In the genomic region with DNA sequence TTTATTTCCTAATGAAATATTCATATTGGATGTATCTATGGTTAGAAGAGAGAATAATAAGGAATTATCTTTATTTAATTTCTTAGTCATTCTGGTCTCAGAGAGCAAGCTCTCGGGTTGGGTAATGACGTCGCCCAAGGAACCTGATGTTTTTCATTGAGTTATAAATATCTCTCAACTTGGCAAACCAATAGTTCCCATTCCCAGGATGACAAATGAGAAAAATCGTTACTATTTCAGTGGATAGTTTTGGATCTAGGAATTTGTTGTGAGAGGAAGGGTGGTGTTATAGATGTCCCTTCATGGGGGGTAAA, we compare ENCODE assay signal across 22 cellular contexts.
DNase-seq lines count a peak whose midpoint lies in the region; ATAC-seq and TF ChIP-seq lines count a peak whose summit lies in the region.
"Had no signal": no experiment of that assay in that cellular context is flagged by ENCODE, and none has a peak within 500 bp of the region (broad histone marks: within the 10 kb centered on the region; RNA-seq: fewer than 3 reads in every experiment).

No MANE protein-coding gene starts in this region.

- peak; percentile 48 for DNase-seq in EH (ENCODE audit: low read depth)
- DNase-seq in fibroblast of gingiva (ENCODE audit: low read depth): peak; percentile 38
- DNase-seq in sciatic nerve (ENCODE audit: low spot score): no peak
- DNase-seq in Caco-2: no peak
- DNase-seq in H9: no peak
- no peak for DNase-seq in DMS153 treated with DMSO at 0.1 percent for 48 hours (lab: John Stamatoyannopoulos, UW; ENCODE audit: unreplicated experiment)
- DNase-seq in psoas muscle: no peak
- DNase-seq: Calu3; CD4-positive, alpha-beta T cell; DMS53; Karpas-422; NCI-H1417 treated with DMSO at 0.1 percent for 48 hours; NCI-H187 treated with DMSO at 0.1 percent for 48 hours; NCI-H345; NCI-H526; PC-3; RPMI8226; SIG-M5 had no signal

- H2AK5ac ChIP-seq in H9 (ENCODE audit: insufficient read length, low read length): no peak overlapping the region

- no peak overlapping the region for H3K56ac ChIP-seq in H9 (ENCODE audit: insufficient read length, low read depth, low read length)

- H3K14ac ChIP-seq in H9 (ENCODE audit: insufficient read depth, low read length): no peak overlapping the region

- no peak overlapping the region for H2AFZ ChIP-seq in H9 (ENCODE audit: low read length)

- no peak overlapping the region for H2BK12ac ChIP-seq in H9 (ENCODE audit: insufficient read length, low read depth, low read length)

- no peak overlapping the region for H3K27ac ChIP-seq in H9 (ENCODE audit: insufficient read length, low read depth, low read length)
- no peak overlapping the region for H3K27ac ChIP-seq in psoas muscle
- H3K27ac ChIP-seq: HL-60 had no signal

- no peaks in the 10 kb centered on the region for H3K79me2 ChIP-seq in H9 (ENCODE audit: insufficient read depth, low read length)

- no peaks in the 10 kb centered on the region for H3K27me3 ChIP-seq in Caco-2 (replicated peaks; ENCODE audit: control insufficient read depth, insufficient read depth, low read length)
- no peaks in the 10 kb centered on the region for H3K27me3 ChIP-seq in H9 (ENCODE audit: insufficient read depth, low read length)
- H3K27me3 ChIP-seq in psoas muscle (ENCODE audit: insufficient read depth in 3 of 3, low read length in 2 of 3): no peaks in the 10 kb centered on the region

- H3K4me1 ChIP-seq in Caco-2 (no peaks in the 10 kb centered on the region), H9 (ENCODE audit: insufficient read depth, low read length) (peaks cover 3% of the 10 kb centered on the region; the same call in 1 of the 2 replicates), psoas muscle (no peaks in the 10 kb centered on the region)

- no peak overlapping the region for H4K8ac ChIP-seq in H9 (replicated peaks; ENCODE audit: insufficient read length, low read depth, low read length)

- no peak overlapping the region for H2BK120ac ChIP-seq in H9 (ENCODE audit: low read depth, low read length, poor library complexity, severe bottlenecking)

- BruUV-seq in Caco-2 (replicated peaks; lab: Mats Ljungman, UMichigan): no TSS peak

- H3K4me3 Mint-ChIP-seq in Caco-2 (ENCODE audit: unreplicated experiment) (no peak overlapping the region), H9 (no peak overlapping the region)
- H3K4me3 Mint-ChIP-seq: CD4-positive, alpha-beta T cell; IgD-negative memory B cell had no signal

- no peaks in the 10 kb centered on the region for H3K9me3 ChIP-seq in Caco-2
- no peaks in the 10 kb centered on the region for H3K9me3 ChIP-seq in H9 (ENCODE audit: control insufficient read depth, low read depth, low read length)
- H3K9me3 ChIP-seq in psoas muscle: no peaks in the 10 kb centered on the region
- H3K9me3 ChIP-seq: HAP-1 had no signal

- no peaks in the 10 kb centered on the region for H3K4me1 Mint-ChIP-seq in Caco-2 (ENCODE audit: low read depth, unreplicated experiment)
- peaks cover 34 to 40% of the 10 kb centered on the region in 2 experiments for H3K4me1 Mint-ChIP-seq in H9

- no peak overlapping the region for H2BK15ac ChIP-seq in H9 (ENCODE audit: low read depth, low read length)

- POLR2A ChIA-PET in Caco-2 (lab: Charles Lee): no interaction called here

- no peak overlapping the region for H3K23ac ChIP-seq in H9 (ENCODE audit: insufficient read length, low read depth, low read length)

- peak; percentile 59 for ATAC-seq in SK-N-SH treated with all-trans-retinoic acid at 6 μM for 48 hours
- peak; percentile 33 for ATAC-seq in sciatic nerve
- ATAC-seq in psoas muscle: no peak
- ATAC-seq: PC-3 had no signal

- no peaks in the 10 kb centered on the region for H4K20me1 ChIP-seq in H9 (ENCODE audit: control insufficient read depth, insufficient read depth, insufficient read length)

- peaks cover 17% of the 10 kb centered on the region for H3K9me3 Mint-ChIP-seq in Caco-2 (ENCODE audit: unreplicated experiment)
- 0 out of 5 replicates have a peak, but pooled peaks cover 0 to 2% of the 10 kb centered on the region in 2 experiments for H3K9me3 Mint-ChIP-seq in H9

- H3K36me3 ChIP-seq in Caco-2 (ENCODE audit: control insufficient read depth, insufficient read depth, low read length): no peaks in the 10 kb centered on the region
- no peaks in the 10 kb centered on the region for H3K36me3 ChIP-seq in psoas muscle (ENCODE audit: insufficient read depth in 1 of 2, low read depth in 1 of 2)
- H3K36me3 ChIP-seq: HAP-1 had no signal

- no peak overlapping the region for H3K4ac ChIP-seq in H9 (ENCODE audit: low read depth, low read length)

- H3K18ac ChIP-seq in H9 (ENCODE audit: insufficient read length, low read depth, low read length): no peak overlapping the region

- H2BK5ac ChIP-seq in H9 (ENCODE audit: insufficient read length, low read length): no peak overlapping the region

- no peak overlapping the region for H2BK20ac ChIP-seq in H9 (ENCODE audit: low read depth, low read length, poor library complexity, severe bottlenecking)

- no peak overlapping the region for H3K9ac ChIP-seq in H9 (ENCODE audit: extremely low read depth, insufficient read length, low read length)

- no CpG with 5 or more reads among the region's 4 CpGs for WGBS in H9 (ENCODE audit: extremely low coverage, insufficient read length, low lambda C conversion rate)
- WGBS in psoas muscle, 3 donors: 46 to 59% (median 57%) methylated on average over 4 of the region's 4 CpGs

- intact Hi-C loops in sciatic nerve (cut with DNase I): no loop called here
- intact Hi-C loops in Caco-2 (cut with micrococcal nuclease; ENCODE audit: unreplicated experiment): no loop called here
- intact Hi-C loops in psoas muscle (cut with DNase I): no loop called here

- H3K27me3 Mint-ChIP-seq in Caco-2 (ENCODE audit: insufficient read depth, unreplicated experiment): no peaks in the 10 kb centered on the region
- no peaks in the 10 kb centered on the region for H3K27me3 Mint-ChIP-seq in H9 (ENCODE audit: low read depth)

- H3K4me2 ChIP-seq in H9 (ENCODE audit: insufficient read depth, insufficient read length, low read length): no peak overlapping the region

- no peaks in the 10 kb centered on the region for H3K23me2 ChIP-seq in H9 (ENCODE audit: insufficient read length, low read depth, low read length, poor library complexity, severe bottlenecking)

- H3K36me3 Mint-ChIP-seq in Caco-2 (ENCODE audit: insufficient read depth, unreplicated experiment): no peaks in the 10 kb centered on the region
- H3K36me3 Mint-ChIP-seq in H9 (ENCODE audit: insufficient read depth in 1 of 3, low read depth in 3 of 3): no peaks in the 10 kb centered on the region
- H3K36me3 Mint-ChIP-seq: IgD-negative memory B cell had no signal

- no peaks in the 10 kb centered on the region for H3K79me1 ChIP-seq in H9 (ENCODE audit: insufficient read depth, low read depth, low read length, poor library complexity, severe bottlenecking)

- H3K27ac Mint-ChIP-seq in Caco-2 (ENCODE audit: unreplicated experiment) (no peak overlapping the region), H9 (no peak overlapping the region)
- H3K27ac Mint-ChIP-seq: CD4-positive, alpha-beta T cell; IgD-negative memory B cell had no signal

- H4K91ac ChIP-seq in H9 (ENCODE audit: insufficient read length, low read depth, low read length): no peak overlapping the region

- H4K5ac ChIP-seq in H9 (ENCODE audit: insufficient read length, low read depth, low read length): no peak overlapping the region

- no peak overlapping the region for H3T11ph ChIP-seq in H9 (ENCODE audit: low read length)

- CTCF ChIA-PET in Caco-2 (lab: Charles Lee): no interaction called here

- H3K4me3 ChIP-seq in Caco-2 (ENCODE audit: low read depth, low read length): no peak overlapping the region
- no peak overlapping the region for H3K4me3 ChIP-seq in psoas muscle
- H3K4me3 ChIP-seq: HAP-1 had no signal

- TF ChIP-seq CTCF in Caco-2 (IDR thresholded peaks at IDR 0.05; ENCODE audit: insufficient read depth in 1 of 2, low read depth in 1 of 2, low read length in 1 of 2, severe bottlenecking in 1 of 2, unreplicated experiment in 1 of 2): no peak
- TF ChIP-seq CTCF in H9 (conservative IDR thresholded peaks at IDR 0.05): no peak
- TF ChIP-seq CTCF in psoas muscle (IDR thresholded peaks at IDR 0.05): no peak

TF ChIP-seq in SK-N-SH treated with all-trans-retinoic acid at 6 μM for 48 hours, 23 proteins besides CTCF, POLR2A, EP300 and RAD21 (continues in another document):
- TF ChIP-seq BACH2 (CRISPR knock-in tag; IDR thresholded peaks at IDR 0.05; ENCODE audit: borderline replicate concordance): no peak
- no peak for TF ChIP-seq ZC3H10 (CRISPR knock-in tag; IDR thresholded peaks at IDR 0.05)
- TF ChIP-seq, protein P1, sequence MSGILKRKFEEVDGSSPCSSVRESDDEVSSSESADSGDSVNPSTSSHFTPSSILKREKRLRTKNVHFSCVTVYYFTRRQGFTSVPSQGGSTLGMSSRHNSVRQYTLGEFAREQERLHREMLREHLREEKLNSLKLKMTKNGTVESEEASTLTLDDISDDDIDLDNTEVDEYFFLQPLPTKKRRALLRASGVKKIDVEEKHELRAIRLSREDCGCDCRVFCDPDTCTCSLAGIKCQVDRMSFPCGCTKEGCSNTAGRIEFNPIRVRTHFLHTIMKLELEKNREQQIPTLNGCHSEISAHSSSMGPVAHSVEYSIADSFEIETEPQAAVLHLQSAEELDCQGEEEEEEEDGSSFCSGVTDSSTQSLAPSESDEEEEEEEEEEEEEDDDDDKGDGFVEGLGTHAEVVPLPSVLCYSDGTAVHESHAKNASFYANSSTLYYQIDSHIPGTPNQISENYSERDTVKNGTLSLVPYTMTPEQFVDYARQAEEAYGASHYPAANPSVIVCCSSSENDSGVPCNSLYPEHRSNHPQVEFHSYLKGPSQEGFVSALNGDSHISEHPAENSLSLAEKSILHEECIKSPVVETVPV (CRISPR knock-in tag; IDR thresholded peaks at IDR 0.05): no peak
- no peak for TF ChIP-seq ISL1 (CRISPR knock-in tag; IDR thresholded peaks at IDR 0.05)
- TF ChIP-seq ZNF8 (CRISPR knock-in tag; IDR thresholded peaks at IDR 0.05): no peak
- no peak for TF ChIP-seq ARNTL (CRISPR knock-in tag; IDR thresholded peaks at IDR 0.05; ENCODE audit: borderline replicate concordance, low read depth)
- TF ChIP-seq ZFP3 (CRISPR knock-in tag; IDR thresholded peaks at IDR 0.05): no peak
- TF ChIP-seq, protein P2, sequence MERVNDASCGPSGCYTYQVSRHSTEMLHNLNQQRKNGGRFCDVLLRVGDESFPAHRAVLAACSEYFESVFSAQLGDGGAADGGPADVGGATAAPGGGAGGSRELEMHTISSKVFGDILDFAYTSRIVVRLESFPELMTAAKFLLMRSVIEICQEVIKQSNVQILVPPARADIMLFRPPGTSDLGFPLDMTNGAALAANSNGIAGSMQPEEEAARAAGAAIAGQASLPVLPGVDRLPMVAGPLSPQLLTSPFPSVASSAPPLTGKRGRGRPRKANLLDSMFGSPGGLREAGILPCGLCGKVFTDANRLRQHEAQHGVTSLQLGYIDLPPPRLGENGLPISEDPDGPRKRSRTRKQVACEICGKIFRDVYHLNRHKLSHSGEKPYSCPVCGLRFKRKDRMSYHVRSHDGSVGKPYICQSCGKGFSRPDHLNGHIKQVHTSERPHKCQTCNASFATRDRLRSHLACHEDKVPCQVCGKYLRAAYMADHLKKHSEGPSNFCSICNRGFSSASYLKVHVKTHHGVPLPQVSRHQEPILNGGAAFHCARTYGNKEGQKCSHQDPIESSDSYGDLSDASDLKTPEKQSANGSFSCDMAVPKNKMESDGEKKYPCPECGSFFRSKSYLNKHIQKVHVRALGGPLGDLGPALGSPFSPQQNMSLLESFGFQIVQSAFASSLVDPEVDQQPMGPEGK (CRISPR knock-in tag; IDR thresholded peaks at IDR 0.05; ENCODE audit: borderline replicate concordance): no peak

Comparison
In these comparisons a context has a peak if more than half of its experiments do, and no peak if none do; other contexts are left out.
1. DNase-seq: peak in EH (single experiment) and fibroblast of gingiva (single experiment); none in sciatic nerve (single experiment), Caco-2 (0 of 2), H9 (single experiment), DMS153 treated with DMSO at 0.1 percent for 48 hours (single experiment) and psoas muscle (0 of 2).
2. ATAC-seq: peak in SK-N-SH treated with all-trans-retinoic acid at 6 μM for 48 hours (single experiment) and sciatic nerve (single experiment); none in psoas muscle (0 of 4).